ENCODE assay signal across 18 cellular contexts in genomic region chr1:3360646-3361257, GRCh38.
"Had no signal": no experiment of that assay in that cellular context is flagged by ENCODE, and none has a peak within 500 bp of the region (broad histone marks: within the 10 kb centered on the region; RNA-seq: fewer than 3 reads in every experiment).

No MANE protein-coding gene starts in this region.

- H3K27me3 ChIP-seq: body of pancreas, cardiac muscle cell had no signal

- DNase-seq: activated CD4-positive, alpha-beta memory T cell treated with anti-CD3 and anti-CD28 coated beads, Interleukin-2, amount 10 ng/mL, durations not matched to agents 7 days and 5 days; activated CD4-positive, alpha-beta T cell treated with anti-CD3 and anti-CD28 coated beads, Interleukin-2, amount 10 ng/mL, durations not matched to agents 24 days and 14 days; activated gamma-delta T cell; activated naive CD4-positive, alpha-beta T cell treated with anti-CD3 and anti-CD28 coated beads, Interleukin-2, amount 50 U/mL, for 16 hours; activated naive CD8-positive, alpha-beta T cell treated with anti-CD3 and anti-CD28 coated beads, Interleukin-2, amount 50 U/mL, for 24 hours; body of pancreas; effector CD4-positive, alpha-beta T cell; hippocampal formation; mesenchymal stem cell; nephron progenitor cell; sigmoid colon; stimulated activated CD4-positive, alpha-beta T cell treated with anti-CD3 and anti-CD28 coated beads, Interleukin-4, amount 100 ng/mL, for 1 hour; stimulated activated naive CD4-positive, alpha-beta T cell; T-cell had no signal

- H3K36me3 ChIP-seq: cardiac muscle cell, sigmoid colon had no signal

- FAIRE-seq: endometrium had no signal

- H3K4me3 ChIP-seq: body of pancreas, cardiac muscle cell, sigmoid colon had no signal

- ATAC-seq: activated CD4-positive, CD25-positive, alpha-beta regulatory T cell treated with anti-CD3 and anti-CD28 coated beads, Interleukin-2, amount 50 U/mL, for 24 hours; activated naive CD8-positive, alpha-beta T cell treated with anti-CD3 and anti-CD28 coated beads, Interleukin-2, amount 50 U/mL, for 24 hours; body of pancreas; T-cell had no signal

- H3K9me3 ChIP-seq: body of pancreas, sigmoid colon had no signal

- H3K27ac ChIP-seq: body of pancreas, cardiac muscle cell, sigmoid colon, VCaP had no signal
